Comparison of ENCODE assay signal across 8 cellular contexts in genomic region chr1:217630711-217631591, GRCh38. TPM values are rescaled to one million over a fixed set of nuclear protein-coding genes. Genes with fewer than 3 reads are reported as not detected.
DNase-seq lines count a peak whose midpoint lies in the region; ATAC-seq and TF ChIP-seq lines count a peak whose summit lies in the region.

Gene GPATCH2 (minus strand): TSS chr1:217631090. CDS start chr1:217630971, 119 bp downstream.
Gene SPATA17 (plus strand): TSS chr1:217631344. CDS start chr1:217631379, 35 bp downstream.

- H3K9ac ChIP-seq in MM.1S (ENCODE audit: low read length): peak within 1 kb of the TSS; percentile 89

- H3K4me1 ChIP-seq in MM.1S (ENCODE audit: low read length) (peaks cover 11% of the 10 kb centered on the region), gastroesophageal sphincter (peaks cover 3 to 47% (median 11%) of the 10 kb centered on the region in 3 donors), neutrophil (ENCODE audit: control insufficient read depth in 1 of 2, insufficient read depth in 1 of 2, low read depth in 1 of 2, low read length in 1 of 2) (peaks cover 0 to 15% of the 10 kb centered on the region in 2 experiments)

- no peak for TF ChIP-seq EP300 in gastroesophageal sphincter (IDR thresholded peaks at IDR 0.05)

- H3K9me2 ChIP-seq in MM.1S (replicated peaks; ENCODE audit: insufficient read depth, low read length): no peaks in the 10 kb centered on the region

- H3K4me2 ChIP-seq in MM.1S (ENCODE audit: low read depth, low read length): peak within 1 kb of the TSS; percentile 72

- H3F3A ChIP-seq in MM.1S (ENCODE audit: insufficient read depth, low read length): no peaks in the 10 kb centered on the region

- peak; percentile 95 for ATAC-seq in gastroesophageal sphincter

- H4K20me1 ChIP-seq in MM.1S (ENCODE audit: insufficient read depth, low read length): no peaks in the 10 kb centered on the region

- H3K27ac ChIP-seq in MM.1S (ENCODE audit: low read length) (peak within 1 kb of the TSS; percentile 62), gastroesophageal sphincter (peak within 1 kb of the TSS; percentile 69 to 88 (median 86)), neutrophil (peak within 1 kb of the TSS; percentile 43), substantia nigra (ENCODE audit: low read depth, low read length, poor library complexity, severe bottlenecking) (peak within 1 kb of the TSS; percentile 85)

- H3K27me3 ChIP-seq in MM.1S (replicated peaks; ENCODE audit: insufficient read depth, low read length): no peaks in the 10 kb centered on the region
- no peaks in the 10 kb centered on the region for H3K27me3 ChIP-seq in gastroesophageal sphincter
- H3K27me3 ChIP-seq in neutrophil: peaks cover 15% of the 10 kb centered on the region

- 0 to 1% methylated on average over 21 to 26 of the region's 42 CpGs for WGBS in gastroesophageal sphincter (ENCODE audit: low coverage in 1 of 2), 2 donors

- TF ChIP-seq CTCF in MM.1S (IDR thresholded peaks at IDR 0.05; ENCODE audit: low read length) (peak; percentile 11; the same call in 1 of the 2 replicates), gastroesophageal sphincter (IDR thresholded peaks at IDR 0.05) (peak; percentile 12 to 58 (median 44)), neutrophil (IDR thresholded peaks at IDR 0.05) (no peak)

- no peaks in the 10 kb centered on the region for H3K36me3 ChIP-seq in MM.1S (replicated peaks; ENCODE audit: insufficient read depth, low read length)
- no peaks in the 10 kb centered on the region for H3K36me3 ChIP-seq in gastroesophageal sphincter
- H3K36me3 ChIP-seq in neutrophil: no peaks in the 10 kb centered on the region

- H3K9me3 ChIP-seq in MM.1S (replicated peaks; ENCODE audit: insufficient read depth, low read length): no peaks in the 10 kb centered on the region
- H3K9me3 ChIP-seq in gastroesophageal sphincter: no peaks in the 10 kb centered on the region
- no peaks in the 10 kb centered on the region for H3K9me3 ChIP-seq in neutrophil

- DNase-seq in GM04503 (ENCODE audit: low read depth): peak; percentile 73
- peak; percentile 90 for DNase-seq in HCEC 1CT
- peak; percentile 93 for DNase-seq in MM.1S
- DNase-seq in SIG-M5 treated with dmso at 0.1 percent for 504 hours (lab: John Stamatoyannopoulos, UW; ENCODE audit: unreplicated experiment): peak; percentile 96
- DNase-seq in activated naive CD4-positive, alpha-beta T cell (lab: John Stamatoyannopoulos, UW): peak; percentile 19 to 52 (median 42)
- peak in 47 of 49 donors; percentile 16 to 86 (median 64) for DNase-seq in substantia nigra (lab: John Stamatoyannopoulos, UW)

- peak within 1 kb of the TSS; percentile 56 for H2AFZ ChIP-seq in MM.1S (ENCODE audit: low read length)

- H3K79me2 ChIP-seq in MM.1S (ENCODE audit: low read length): peaks cover 47% of the 10 kb centered on the region

- TF ChIP-seq POLR2A in gastroesophageal sphincter (IDR thresholded peaks at IDR 0.05): peak; percentile 25 to 26

- H3K4me3 ChIP-seq in MM.1S (ENCODE audit: low read length) (peak within 1 kb of the TSS; percentile 78), gastroesophageal sphincter (peak within 1 kb of the TSS; percentile 66 to 79), neutrophil (ENCODE audit: low read depth in 1 of 2, low read length in 1 of 2) (peak within 1 kb of the TSS; percentile 65 to 67)

RNA-seq across cellular contexts. Expression of gene GPATCH2, which starts in this region (rescaled TPM):
- 10 to 100 TPM; 11.2 to 18.7 (median 14.3) TPM for total RNA-seq in gastroesophageal sphincter

RNA-seq across cellular contexts. Expression of gene SPATA17, which starts in this region (rescaled TPM):
- under 1 TPM in 3 of 4 donors, not detected in 1; 0.13 to 0.62 (median 0.19) TPM for total RNA-seq in gastroesophageal sphincter

Comparison
In these comparisons a context has a peak if more than half of its experiments do, and no peak if none do; other contexts are left out.
1. Peak in every context shown above with its lines: DNase-seq, ATAC-seq, H3K4me3 ChIP-seq and H3K27ac ChIP-seq.
2. DNase-seq: peak in every context shown above with its lines; median percentile 96 in SIG-M5 treated with dmso at 0.1 percent for 504 hours; 93 in MM.1S; 90 in HCEC 1CT; 73 in GM04503; 64 in substantia nigra; 42 in activated naive CD4-positive, alpha-beta T cell.